9 cellular contexts compared by ENCODE assay signal in the genomic region with DNA sequence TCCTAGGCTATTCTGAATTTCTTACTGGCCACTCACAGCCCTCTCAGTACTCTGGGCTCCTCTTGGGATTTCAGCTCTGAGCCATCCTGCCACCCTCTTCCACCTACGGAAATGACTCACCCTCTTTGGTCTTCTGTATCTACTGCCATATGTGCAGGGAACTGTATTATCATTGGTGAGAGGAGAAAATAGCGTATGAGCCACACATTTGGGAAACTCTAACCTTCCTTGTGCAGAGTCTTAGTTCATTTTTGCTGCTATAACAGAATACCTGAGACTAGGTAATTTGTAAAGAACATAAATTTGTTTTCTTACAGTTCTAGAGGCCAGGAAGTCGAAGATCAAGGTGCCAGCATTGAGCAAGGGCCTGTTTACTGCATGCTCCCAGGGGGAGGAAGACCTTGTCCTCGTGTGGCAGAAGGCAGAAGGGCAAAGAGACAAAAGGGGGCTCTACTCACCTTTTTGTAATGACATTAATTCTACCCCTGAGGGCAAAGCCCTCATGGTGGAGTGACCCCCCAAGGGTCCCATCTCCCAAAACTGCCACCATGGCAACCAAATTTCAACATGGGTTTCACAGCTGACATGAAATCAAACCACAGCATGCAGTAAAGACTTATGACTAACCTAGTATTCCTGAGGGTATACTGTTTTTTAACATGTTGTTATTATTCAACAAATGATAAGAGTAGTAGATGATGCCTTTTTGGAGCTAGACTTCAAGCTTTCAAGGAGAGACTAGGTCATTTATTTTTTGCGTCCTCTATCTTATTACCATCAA.
DNase-seq lines count a peak whose midpoint lies in the region; ATAC-seq and TF ChIP-seq lines count a peak whose summit lies in the region.
"Had no signal": no experiment of that assay in that cellular context is flagged by ENCODE, and none has a peak within 500 bp of the region (broad histone marks: within the 10 kb centered on the region; RNA-seq: fewer than 3 reads in every experiment).

No MANE protein-coding gene starts in this region.

- no peak for DNase-seq in CD8-positive, alpha-beta T cell
- peak; percentile 63 for DNase-seq in Jurkat, Clone E6-1 (ENCODE audit: low read depth, low spot score)
- no peak for DNase-seq in activated T-helper 1 cell treated with anti-CD3 and anti-CD28 coated beads, Interleukin-12 subunit alpha, Interleukin-12 subunit beta, Interleukin-2, Interleukin-4 antibody, amounts not matched to agents 30 ng/mL and 10 ng/mL and 1 ng/mL, durations not matched to agents 14 hours and 24 hours and 36 hours (ENCODE audit: low spot score)
- peak; percentile 81 for DNase-seq in kidney tubule cell (ENCODE audit: low spot score)
- DNase-seq in activated effector memory CD4-positive, alpha-beta T cell treated with Interleukin-2 at 50 U/mL for 16 hours = no peak

- no peak overlapping the region for H3K27ac ChIP-seq in CD8-positive, alpha-beta T cell (ENCODE audit: low read depth, low read length)

- H3K27me3 ChIP-seq in CD8-positive, alpha-beta T cell (ENCODE audit: insufficient read depth, low read length) = no peaks in the 10 kb centered on the region

- H3K27ac Mint-ChIP-seq in CD8-positive, alpha-beta T cell = peak overlapping the region; percentile 66
- H3K27ac Mint-ChIP-seq in activated T-helper 1 cell treated with anti-CD3 and anti-CD28 coated beads, Interleukin-12 subunit alpha, Interleukin-12 subunit beta, Interleukin-2, Interleukin-4 antibody, amounts not matched to agents 30 ng/mL and 10 ng/mL and 1 ng/mL, durations not matched to agents 14 hours and 24 hours and 36 hours = peak overlapping the region; percentile 71
- H3K27ac Mint-ChIP-seq: memory B cell had no signal

- peaks cover 45% of the 10 kb centered on the region for H3K36me3 Mint-ChIP-seq in CD8-positive, alpha-beta T cell
- H3K36me3 Mint-ChIP-seq in activated T-helper 1 cell treated with anti-CD3 and anti-CD28 coated beads, Interleukin-12 subunit alpha, Interleukin-12 subunit beta, Interleukin-2, Interleukin-4 antibody, amounts not matched to agents 30 ng/mL and 10 ng/mL and 1 ng/mL, durations not matched to agents 14 hours and 24 hours and 36 hours (ENCODE audit: low read depth) = peaks cover 32% of the 10 kb centered on the region
- H3K36me3 Mint-ChIP-seq: memory B cell had no signal

- H3K4me1 Mint-ChIP-seq in CD8-positive, alpha-beta T cell (ENCODE audit: low read depth) = peaks cover 57% of the 10 kb centered on the region
- peaks cover 46% of the 10 kb centered on the region for H3K4me1 Mint-ChIP-seq in activated T-helper 1 cell treated with anti-CD3 and anti-CD28 coated beads, Interleukin-12 subunit alpha, Interleukin-12 subunit beta, Interleukin-2, Interleukin-4 antibody, amounts not matched to agents 30 ng/mL and 10 ng/mL and 1 ng/mL, durations not matched to agents 14 hours and 24 hours and 36 hours (ENCODE audit: low read depth)
- H3K4me1 Mint-ChIP-seq: memory B cell had no signal

- intact Hi-C loops in CD8-positive, alpha-beta T cell (cut with DNase I, micrococcal nuclease) = no loop called here
- intact Hi-C loops in activated T-helper 1 cell treated with anti-CD3 and anti-CD28 coated beads, Interleukin-12 subunit alpha, Interleukin-12 subunit beta, Interleukin-2, Interleukin-4 antibody, amounts not matched to agents 30 ng/mL and 10 ng/mL and 1 ng/mL, durations not matched to agents 14 hours and 24 hours and 36 hours (cut with micrococcal nuclease) = loop anchor here (1.0 to 10.0 kb wide), 2 partner anchors 15 to 51 kb away; no protein-coding TSS in a partner anchor

- H3K4me3 Mint-ChIP-seq in CD8-positive, alpha-beta T cell = no peak overlapping the region
- H3K4me3 Mint-ChIP-seq in activated T-helper 1 cell treated with anti-CD3 and anti-CD28 coated beads, Interleukin-12 subunit alpha, Interleukin-12 subunit beta, Interleukin-2, Interleukin-4 antibody, amounts not matched to agents 30 ng/mL and 10 ng/mL and 1 ng/mL, durations not matched to agents 14 hours and 24 hours and 36 hours = peak overlapping the region; percentile 19
- H3K4me3 Mint-ChIP-seq: memory B cell had no signal

- no peak for TF ChIP-seq CTCF in CD8-positive, alpha-beta T cell (IDR thresholded peaks at IDR 0.05)

- peak; percentile 42 for ATAC-seq in CD8-positive, alpha-beta T cell
- no peak for ATAC-seq in HG03108 (IDR thresholded peaks at IDR 0.05; ENCODE audit: unreplicated experiment)
- no peak for ATAC-seq in HG03571 (IDR thresholded peaks at IDR 0.05; ENCODE audit: unreplicated experiment)
- no peak for ATAC-seq in HG03520 (IDR thresholded peaks at IDR 0.05; ENCODE audit: unreplicated experiment)

- peaks cover 28% of the 10 kb centered on the region for H3K4me1 ChIP-seq in CD8-positive, alpha-beta T cell (ENCODE audit: insufficient read depth, low read length)

- CTCF ChIA-PET in CD8-positive, alpha-beta T cell (lab: Charles Lee) = no interaction called here

- H3K9me3 Mint-ChIP-seq in CD8-positive, alpha-beta T cell = no peaks in the 10 kb centered on the region
- H3K9me3 Mint-ChIP-seq in activated T-helper 1 cell treated with anti-CD3 and anti-CD28 coated beads, Interleukin-12 subunit alpha, Interleukin-12 subunit beta, Interleukin-2, Interleukin-4 antibody, amounts not matched to agents 30 ng/mL and 10 ng/mL and 1 ng/mL, durations not matched to agents 14 hours and 24 hours and 36 hours = no peaks in the 10 kb centered on the region
- H3K9me3 Mint-ChIP-seq: memory B cell had no signal

- no peaks in the 10 kb centered on the region for H3K36me3 ChIP-seq in CD8-positive, alpha-beta T cell (ENCODE audit: insufficient read depth, low read length)

- POLR2A ChIA-PET in CD8-positive, alpha-beta T cell (lab: Charles Lee) = interaction anchor here (0.7 kb wide), 1 partner anchor 9 kb away, joined by 5 read pairs; no protein-coding TSS in a partner anchor

- H3K4me3 ChIP-seq in CD8-positive, alpha-beta T cell (ENCODE audit: low read depth, low read length) = no peak overlapping the region
- H3K4me3 ChIP-seq in Jurkat, Clone E6-1 (ENCODE audit: low read length) = 0 out of 2 replicates have a peak overlapping the region, but pooled peaks have one; percentile 2

- no peaks in the 10 kb centered on the region for H3K27me3 Mint-ChIP-seq in CD8-positive, alpha-beta T cell (ENCODE audit: low read depth)
- no peaks in the 10 kb centered on the region for H3K27me3 Mint-ChIP-seq in activated T-helper 1 cell treated with anti-CD3 and anti-CD28 coated beads, Interleukin-12 subunit alpha, Interleukin-12 subunit beta, Interleukin-2, Interleukin-4 antibody, amounts not matched to agents 30 ng/mL and 10 ng/mL and 1 ng/mL, durations not matched to agents 14 hours and 24 hours and 36 hours (ENCODE audit: insufficient read depth)

- H3K9me3 ChIP-seq in CD8-positive, alpha-beta T cell (ENCODE audit: low read length) = no peaks in the 10 kb centered on the region

Comparison
In these comparisons a context has a peak if more than half of its experiments do, and no peak if none do; other contexts are left out.
1. DNase-seq: peak in Jurkat, Clone E6-1 (single experiment) and kidney tubule cell (single experiment); none in CD8-positive, alpha-beta T cell (0 of 7), activated T-helper 1 cell treated with anti-CD3 and anti-CD28 coated beads, Interleukin-12 subunit alpha, Interleukin-12 subunit beta, Interleukin-2, Interleukin-4 antibody, amounts not matched to agents 30 ng/mL and 10 ng/mL and 1 ng/mL, durations not matched to agents 14 hours and 24 hours and 36 hours (single experiment) and activated effector memory CD4-positive, alpha-beta T cell treated with Interleukin-2 at 50 U/mL for 16 hours (single experiment).